8 cellular contexts compared by ENCODE assay signal in genomic region chr19:2015611-2015950, GRCh38. TPM values are rescaled to one million over a fixed set of nuclear protein-coding genes. Genes with fewer than 3 reads are reported as not detected.
A peak's percentile ranks its signal among the peaks of the same experiment; 100 is the strongest.
DNase-seq lines count a peak whose midpoint lies in the region; ATAC-seq and TF ChIP-seq lines count a peak whose summit lies in the region.

Gene BTBD2 (minus strand): TSS chr19:2015714. CDS start chr19:2015703, 11 bp downstream.

- H2AFZ ChIP-seq in neural cell (ENCODE audit: low read depth, low read length), result peak within 1 kb of the TSS; percentile 21

- H3K9ac ChIP-seq in neural cell (ENCODE audit: low read length), result peak within 1 kb of the TSS; percentile 80

- H3K4me3 ChIP-seq in neural cell (ENCODE audit: low read length), result peak within 1 kb of the TSS; percentile 71
- peak within 1 kb of the TSS; percentile 77 for H3K4me3 ChIP-seq in thoracic aorta

- no peaks in the 10 kb centered on the region for H3K9me2 ChIP-seq in neural cell (ENCODE audit: insufficient read depth, low read length)

- H3K27ac Mint-ChIP-seq in activated T-helper 2 cell treated with anti-CD3 and anti-CD28 coated beads, Interferon-gamma antibody, Interleukin-2, Interleukin-4, amounts not matched to agents 10 μg/mL and 5 μg/mL and 100 μg/mL, durations not matched to agents 14 hours and 24 hours and 36 hours, result peak within 1 kb of the TSS; percentile 17

- TF ChIP-seq RAD21 in neural cell (conservative IDR thresholded peaks at IDR 0.05), result no peak

- H3K27ac ChIP-seq in neural cell (ENCODE audit: low read length), result peak within 1 kb of the TSS; percentile 56
- H3K27ac ChIP-seq in thoracic aorta, result peak within 1 kb of the TSS; percentile 46 to 77

- peak within 1 kb of the TSS; percentile 78 for H3K4me3 Mint-ChIP-seq in activated T-helper 2 cell treated with anti-CD3 and anti-CD28 coated beads, Interferon-gamma antibody, Interleukin-2, Interleukin-4, amounts not matched to agents 10 μg/mL and 5 μg/mL and 100 μg/mL, durations not matched to agents 14 hours and 24 hours and 36 hours (ENCODE audit: low read depth)

- no peak for TF ChIP-seq EP300 in neural cell (conservative IDR thresholded peaks at IDR 0.05; ENCODE audit: poor library complexity, severe bottlenecking)

- no peaks in the 10 kb centered on the region for H4K20me1 ChIP-seq in neural cell (ENCODE audit: insufficient read depth)

- H3K27me3 ChIP-seq in neural cell (ENCODE audit: insufficient read depth, low read depth, low read length), result no peaks in the 10 kb centered on the region
- no peaks in the 10 kb centered on the region for H3K27me3 ChIP-seq in thoracic aorta (replicated peaks; ENCODE audit: insufficient read depth)

- H3F3A ChIP-seq in neural cell (ENCODE audit: insufficient read depth, low read length, poor library complexity, severe bottlenecking), result no peaks in the 10 kb centered on the region

- intact Hi-C loops in activated T-helper 2 cell treated with anti-CD3 and anti-CD28 coated beads, Interferon-gamma antibody, Interleukin-2, Interleukin-4, amounts not matched to agents 10 μg/mL and 5 μg/mL and 100 μg/mL, durations not matched to agents 14 hours and 24 hours and 36 hours (cut with micrococcal nuclease), result loop anchor here (5.0 to 10.0 kb wide), 2 partner anchors 72 to 139 kb away; partner anchors contain the start of gene AP3D1

- H3K4me1 Mint-ChIP-seq in activated T-helper 2 cell treated with anti-CD3 and anti-CD28 coated beads, Interferon-gamma antibody, Interleukin-2, Interleukin-4, amounts not matched to agents 10 μg/mL and 5 μg/mL and 100 μg/mL, durations not matched to agents 14 hours and 24 hours and 36 hours (ENCODE audit: low read depth), result peaks cover 8% of the 10 kb centered on the region

- peaks cover 21% of the 10 kb centered on the region for H3K79me2 ChIP-seq in neural cell (replicated peaks; ENCODE audit: insufficient read depth, low read length)

- no peak for TF ChIP-seq CTCF in neural cell (IDR thresholded peaks at IDR 0.05; ENCODE audit: poor library complexity, severe bottlenecking)
- TF ChIP-seq CTCF in thoracic aorta (IDR thresholded peaks at IDR 0.05), result no peak

- H3K4me2 ChIP-seq in neural cell (ENCODE audit: low read length), result peak within 1 kb of the TSS; percentile 62

- H3K36me3 ChIP-seq in neural cell (ENCODE audit: insufficient read depth, low read length) (no peaks in the 10 kb centered on the region), thoracic aorta (no peaks in the 10 kb centered on the region)

- no peaks in the 10 kb centered on the region for H3K27me3 Mint-ChIP-seq in activated T-helper 2 cell treated with anti-CD3 and anti-CD28 coated beads, Interferon-gamma antibody, Interleukin-2, Interleukin-4, amounts not matched to agents 10 μg/mL and 5 μg/mL and 100 μg/mL, durations not matched to agents 14 hours and 24 hours and 36 hours (ENCODE audit: low read depth)

- DNase-seq in NCI-H748 (lab: John Stamatoyannopoulos, UW; ENCODE audit: unreplicated experiment), result peak; percentile 63
- no peak for DNase-seq in NCI-H748 treated with DMSO at 0.1 percent for 48 hours (lab: John Stamatoyannopoulos, UW)
- peak; percentile 16 for DNase-seq in NCI-H82 treated with DMSO at 0.1 percent for 48 hours (lab: John Stamatoyannopoulos, UW; ENCODE audit: unreplicated experiment)
- no peak for DNase-seq in activated T-helper 2 cell treated with anti-CD3 and anti-CD28 coated beads, Interferon-gamma antibody, Interleukin-2, Interleukin-4, amounts not matched to agents 10 μg/mL and 5 μg/mL and 100 μg/mL, durations not matched to agents 14 hours and 24 hours and 36 hours (ENCODE audit: low spot score)
- peak; percentile 71 for DNase-seq in fibroblast of the conjunctiva (ENCODE audit: low read depth)
- DNase-seq in thoracic aorta (ENCODE audit: low spot score), result no peak

- no peak for ATAC-seq in thoracic aorta (ENCODE audit: insufficient number of reproducible peaks, low FRiP score, low read depth)
- no peak for ATAC-seq in GM19328 (IDR thresholded peaks at IDR 0.05; ENCODE audit: unreplicated experiment)

- peaks cover 12 to 19% of the 10 kb centered on the region in 2 donors for H3K4me1 ChIP-seq in thoracic aorta (ENCODE audit: control insufficient read depth in 1 of 2, low read depth in 2 of 2)

- H3K36me3 Mint-ChIP-seq in activated T-helper 2 cell treated with anti-CD3 and anti-CD28 coated beads, Interferon-gamma antibody, Interleukin-2, Interleukin-4, amounts not matched to agents 10 μg/mL and 5 μg/mL and 100 μg/mL, durations not matched to agents 14 hours and 24 hours and 36 hours (ENCODE audit: low read depth), result peaks cover 6% of the 10 kb centered on the region

- no peaks in the 10 kb centered on the region for H3K9me3 ChIP-seq in neural cell (ENCODE audit: low read length)
- H3K9me3 ChIP-seq in thoracic aorta, result no peaks in the 10 kb centered on the region

- H3K9me3 Mint-ChIP-seq in activated T-helper 2 cell treated with anti-CD3 and anti-CD28 coated beads, Interferon-gamma antibody, Interleukin-2, Interleukin-4, amounts not matched to agents 10 μg/mL and 5 μg/mL and 100 μg/mL, durations not matched to agents 14 hours and 24 hours and 36 hours, result no peaks in the 10 kb centered on the region

TF ChIP-seq in neural cell, 6 proteins besides CTCF, POLR2A, EP300 and RAD21:
- TF ChIP-seq MXI1 (conservative IDR thresholded peaks at IDR 0.05; ENCODE audit: poor library complexity, severe bottlenecking), result no peak
- TF ChIP-seq EZH2 (IDR thresholded peaks at IDR 0.05; ENCODE audit: borderline replicate concordance, insufficient read depth, low read length, poor library complexity, severe bottlenecking), result no peak
- TF ChIP-seq REST (IDR thresholded peaks at IDR 0.05; ENCODE audit: borderline replicate concordance), result no peak
- TF ChIP-seq SMC3 (conservative IDR thresholded peaks at IDR 0.05; ENCODE audit: poor library complexity), result no peak
- peak; percentile 69 for TF ChIP-seq POLR2AphosphoS5 (IDR thresholded peaks at IDR 0.05)

RNA-seq across cellular contexts. Expression of gene BTBD2, which starts in this region (rescaled TPM):
- total RNA-seq in activated T-helper 2 cell treated with anti-CD3 and anti-CD28 coated beads, Interferon-gamma antibody, Interleukin-2, Interleukin-4, amounts not matched to agents 10 μg/mL and 5 μg/mL and 100 μg/mL, durations not matched to agents 14 hours and 24 hours and 36 hours, result 41.3 and 47.0 TPM in 2 replicates
- polyA plus RNA-seq in neural cell, result 46.1 and 57.6 TPM in 2 replicates
- 58.8 and 71.8 TPM in 2 replicates for polyA minus RNA-seq in neural cell
- 100 to 1,000 TPM in 1 of 2 donors, 10 to 100 TPM in 1; 43.2 to 107 TPM for total RNA-seq in thoracic aorta

Comparison
In these comparisons a context has a peak if more than half of its experiments do, and no peak if none do; other contexts are left out.
1. DNase-seq: peak in NCI-H748 (single experiment), NCI-H82 treated with DMSO at 0.1 percent for 48 hours (single experiment) and fibroblast of the conjunctiva (single experiment); none in NCI-H748 treated with DMSO at 0.1 percent for 48 hours (single experiment), activated T-helper 2 cell treated with anti-CD3 and anti-CD28 coated beads, Interferon-gamma antibody, Interleukin-2, Interleukin-4, amounts not matched to agents 10 μg/mL and 5 μg/mL and 100 μg/mL, durations not matched to agents 14 hours and 24 hours and 36 hours (single experiment) and thoracic aorta (single experiment).